In genomic region chr22:50523806-50524663, GRCh38 we compare ENCODE assay signal across 8 cellular contexts. TPM values are rescaled to one million over a fixed set of nuclear protein-coding genes. Genes with fewer than 3 reads are reported as not detected.
DNase-seq lines count a peak whose midpoint lies in the region; ATAC-seq, FAIRE-seq and TF ChIP-seq lines count a peak whose summit lies in the region.

No MANE protein-coding gene starts in this region.

- no peak overlapping the region for H2BK5ac ChIP-seq in mesenchymal stem cell (ENCODE audit: low read depth, low read length, poor library complexity, severe bottlenecking)

- peaks cover 14% of the 10 kb centered on the region for H3K4me1 ChIP-seq in A673 (ENCODE audit: insufficient read depth, low read length, poor library complexity, severe bottlenecking)
- H3K4me1 ChIP-seq in HAP-1: peaks cover 8% of the 10 kb centered on the region; the same call in 1 of the 2 replicates
- peaks cover 20% of the 10 kb centered on the region for H3K4me1 ChIP-seq in astrocyte (ENCODE audit: insufficient read depth, low read length)
- peaks cover 27% of the 10 kb centered on the region for H3K4me1 ChIP-seq in mesenchymal stem cell (ENCODE audit: control insufficient read depth, insufficient read depth, low read depth, low read length)

- H3K4ac ChIP-seq in mesenchymal stem cell (ENCODE audit: low read depth in 1 of 2, low read length in 2 of 2): no peak overlapping the region

- ATAC-seq in HG03095 (IDR thresholded peaks at IDR 0.05; ENCODE audit: unreplicated experiment): no peak
- ATAC-seq in activated CD4-positive, CD25-positive, alpha-beta regulatory T cell treated with anti-CD3 and anti-CD28 coated beads, Interleukin-2, amount 50 U/mL, for 24 hours: no peak

- peak overlapping the region in 1 of 2 experiments; percentile 63 for H3K14ac ChIP-seq in mesenchymal stem cell (ENCODE audit: low read length in 2 of 2)

- peak overlapping the region; percentile 97 for H3K4me3 Mint-ChIP-seq in astrocyte (ENCODE audit: unreplicated experiment)

- intact Hi-C loops in A673 (cut with micrococcal nuclease; ENCODE audit: unreplicated experiment): no loop called here

- H3K9me3 ChIP-seq in A673 (ENCODE audit: low read depth, low read length, poor library complexity, severe bottlenecking): no peaks in the 10 kb centered on the region
- no peaks in the 10 kb centered on the region for H3K9me3 ChIP-seq in HAP-1
- H3K9me3 ChIP-seq in astrocyte (ENCODE audit: insufficient read depth, low read depth, low read length): no peaks in the 10 kb centered on the region
- no peaks in the 10 kb centered on the region for H3K9me3 ChIP-seq in mesenchymal stem cell (ENCODE audit: control insufficient read depth, low read length)

- no peak overlapping the region for H3K23ac ChIP-seq in mesenchymal stem cell (ENCODE audit: low read length in 2 of 2)

- DNase-seq in A673 (ENCODE audit: low spot score) (no peak), HAP-1 (ENCODE audit: low spot score in 2 of 2) (peak in 1 of 2 experiments; percentile 23), astrocyte (ENCODE audit: low read depth) (no peak), mesenchymal stem cell (peak; percentile 5), NCI-H774 (lab: John Stamatoyannopoulos, UW) (no peak)
- DNase-seq in stimulated activated CD4-positive, alpha-beta T cell treated with anti-CD3 and anti-CD28 coated beads, Interleukin-1b, Interleukin-23, amount 100 ng/mL, for 48 hours: no peak

- peaks cover 4% of the 10 kb centered on the region for H3K4me1 Mint-ChIP-seq in astrocyte (ENCODE audit: low read depth, unreplicated experiment)

- no TSS peak for BruUV-seq in A673 (replicated peaks; lab: Mats Ljungman, UMichigan)

- H3K27ac ChIP-seq in A673 (ENCODE audit: low read depth, low read length, poor library complexity, severe bottlenecking) (peak overlapping the region; percentile 90), astrocyte (ENCODE audit: low read depth, low read length) (no peak overlapping the region), mesenchymal stem cell (ENCODE audit: low read length, poor library complexity, severe bottlenecking) (no peak overlapping the region)

- H3K9me3 Mint-ChIP-seq in astrocyte (ENCODE audit: unreplicated experiment): peaks cover 3% of the 10 kb centered on the region

- H3K18ac ChIP-seq in mesenchymal stem cell (ENCODE audit: low read depth in 1 of 2, low read length in 2 of 2): no peak overlapping the region

- 78% methylated on average over 25 of the region's 25 CpGs for WGBS in mesenchymal stem cell

- in situ Hi-C loops in HAP-1 (cut with MboI; ENCODE audit: low sequenced_read_pairs): no loop called here

- H2AFZ ChIP-seq in astrocyte (ENCODE audit: low read depth, low read length): no peak overlapping the region
- no peak overlapping the region for H2AFZ ChIP-seq in mesenchymal stem cell (ENCODE audit: low read depth, low read length)

- POLR2A ChIA-PET in A673 (lab: Charles Lee; ENCODE audit: low non-redundant PET): no interaction called here

- peaks cover 47% of the 10 kb centered on the region for H3K36me3 ChIP-seq in A673 (ENCODE audit: insufficient read depth, low read length, poor library complexity, severe bottlenecking)
- peaks cover 50% of the 10 kb centered on the region for H3K36me3 ChIP-seq in HAP-1 (replicated peaks)
- no peaks in the 10 kb centered on the region for H3K36me3 ChIP-seq in astrocyte (ENCODE audit: insufficient read depth, low read length)
- H3K36me3 ChIP-seq in mesenchymal stem cell (ENCODE audit: control insufficient read depth in 1 of 2, insufficient read depth in 2 of 2, low read depth in 1 of 2, low read length in 2 of 2): peaks cover 40 to 42% of the 10 kb centered on the region in 2 experiments

- peaks cover 29% of the 10 kb centered on the region for H3K79me1 ChIP-seq in mesenchymal stem cell (replicated peaks; ENCODE audit: low read length, poor library complexity, severe bottlenecking)

- no peak for TF ChIP-seq CTCF in A673 (conservative IDR thresholded peaks at IDR 0.05; ENCODE audit: low read depth, low read length)
- TF ChIP-seq CTCF in astrocyte (IDR thresholded peaks at IDR 0.05; ENCODE audit: insufficient read depth, low read depth, low read length): no peak

- peak overlapping the region; percentile 90 for H3K27ac Mint-ChIP-seq in astrocyte (ENCODE audit: unreplicated experiment)

- H3K4me2 ChIP-seq in astrocyte (ENCODE audit: low read length) (peak overlapping the region; percentile 99), mesenchymal stem cell (ENCODE audit: low read length, poor library complexity, severe bottlenecking) (peak overlapping the region; percentile 86)

- H2BK12ac ChIP-seq in mesenchymal stem cell (ENCODE audit: low read length in 2 of 2): no peak overlapping the region

- peaks cover 36% of the 10 kb centered on the region for H3K79me2 ChIP-seq in astrocyte (ENCODE audit: insufficient read depth, low read length)

- peaks cover 40% of the 10 kb centered on the region for H4K20me1 ChIP-seq in astrocyte (ENCODE audit: insufficient read depth, low read length)

- H3K27me3 ChIP-seq in A673 (replicated peaks; ENCODE audit: insufficient read depth, low read depth, low read length, poor library complexity) (no peaks in the 10 kb centered on the region), HAP-1 (ENCODE audit: low read depth) (no peaks in the 10 kb centered on the region), astrocyte (ENCODE audit: insufficient read depth, low read length) (peaks cover 1% of the 10 kb centered on the region), mesenchymal stem cell (ENCODE audit: control insufficient read depth in 1 of 2, insufficient read depth in 1 of 2, low read length in 2 of 2) (no peaks in the 10 kb centered on the region)

- peaks cover 7% of the 10 kb centered on the region for H3K36me3 Mint-ChIP-seq in astrocyte (ENCODE audit: low read depth, unreplicated experiment)

- H3K9ac ChIP-seq in astrocyte (ENCODE audit: low read length): peak overlapping the region; percentile 84
- H3K9ac ChIP-seq in mesenchymal stem cell (ENCODE audit: low read length): peak overlapping the region; percentile 94

- peak overlapping the region; percentile 0 for H4K8ac ChIP-seq in mesenchymal stem cell (ENCODE audit: low read length)

- FAIRE-seq in astrocyte (lab: Jason Lieb, UNC): no peak

- no peak overlapping the region for H4K91ac ChIP-seq in mesenchymal stem cell (ENCODE audit: low read length)

- no peaks in the 10 kb centered on the region for H3K27me3 Mint-ChIP-seq in astrocyte (ENCODE audit: low read depth, unreplicated experiment)

- H2AK5ac ChIP-seq in mesenchymal stem cell (ENCODE audit: low read length, severe bottlenecking): no peak overlapping the region

- no peak overlapping the region for H2BK120ac ChIP-seq in mesenchymal stem cell (ENCODE audit: low read depth, low read length)

- CTCF ChIA-PET in A673 (lab: Charles Lee): interaction anchor here (2.2 kb wide), 1 partner anchor 15 kb away, joined by 19 read pairs; no protein-coding TSS in a partner anchor

- H2BK15ac ChIP-seq in mesenchymal stem cell (ENCODE audit: low read depth, poor library complexity, severe bottlenecking): no peak overlapping the region

- peak overlapping the region; percentile 65 for H3K4me3 ChIP-seq in A673 (ENCODE audit: low read depth, low read length, poor library complexity, severe bottlenecking)
- peak overlapping the region; percentile 87 for H3K4me3 ChIP-seq in HAP-1
- peak overlapping the region; percentile 72 for H3K4me3 ChIP-seq in astrocyte (ENCODE audit: insufficient read depth, low read depth, low read length)
- peak overlapping the region; percentile 23 to 84 for H3K4me3 ChIP-seq in mesenchymal stem cell (ENCODE audit: insufficient read depth in 1 of 2, low read depth in 1 of 2, low read length in 2 of 2)

RNA-seq across cellular contexts. Expression of gene SCO2, which starts 1.4 kb away (rescaled TPM):
- total RNA-seq in A673 (2021) (0.44 and 5.4 TPM in 2 replicates), astrocyte (1.8 and 5.5 TPM in 2 replicates)
- 0.41 TPM for polyA plus RNA-seq in mesenchymal stem cell (2013, experiment 1 of 2)
- 0.84 TPM for polyA plus RNA-seq in mesenchymal stem cell (2013, experiment 2 of 2)

RNA-seq across cellular contexts. Expression of gene TYMP, which starts 5.8 kb away (rescaled TPM):
- total RNA-seq in A673 (2021) (0.58 and 0.98 TPM in 2 replicates), astrocyte (3.3 and 3.7 TPM in 2 replicates)
- 18.0 TPM for polyA plus RNA-seq in mesenchymal stem cell (2013, experiment 1 of 2)
- 17.4 TPM for polyA plus RNA-seq in mesenchymal stem cell (2013, experiment 2 of 2)

RNA-seq across cellular contexts. Expression of gene NCAPH2, which starts 16.0 kb away (rescaled TPM):
- 135 TPM in 2 replicates for total RNA-seq in A673 (2021)
- 25.6 and 27.2 TPM in 2 replicates for total RNA-seq in astrocyte
- 11.7 TPM for polyA plus RNA-seq in mesenchymal stem cell (2013, experiment 1 of 2)
- polyA plus RNA-seq in mesenchymal stem cell (2013, experiment 2 of 2): 9.7 TPM

RNA-seq across cellular contexts. Expression of gene LMF2, which starts 16.5 kb away (rescaled TPM):
- 79.2 and 79.3 TPM in 2 replicates for total RNA-seq in A673 (2021)
- 93.2 and 111 TPM in 2 replicates for total RNA-seq in astrocyte
- 81.8 TPM for polyA plus RNA-seq in mesenchymal stem cell (2013, experiment 1 of 2)
- 79.8 TPM for polyA plus RNA-seq in mesenchymal stem cell (2013, experiment 2 of 2)

RNA-seq across cellular contexts. Expression of gene KLHDC7B, which starts 21.7 kb away (rescaled TPM):
- 1.4 and 1.6 TPM in 2 replicates for total RNA-seq in A673 (2021)
- total RNA-seq in astrocyte: 0.32 and 1.9 TPM in 2 replicates
- polyA plus RNA-seq in mesenchymal stem cell (2013, experiment 1 of 2): 0.48 TPM
- polyA plus RNA-seq in mesenchymal stem cell (2013, experiment 2 of 2): 0.51 TPM
